18 cellular contexts compared by ENCODE assay signal in genomic region chr12:113420996-113421595, GRCh38. TPM values are rescaled to one million over a fixed set of nuclear protein-coding genes. Genes with fewer than 3 reads are reported as not detected.
DNase-seq lines count a peak whose midpoint lies in the region; ATAC-seq and TF ChIP-seq lines count a peak whose summit lies in the region.
"Had no signal": no experiment of that assay in that cellular context is flagged by ENCODE, and none has a peak within 500 bp of the region (broad histone marks: within the 10 kb centered on the region; RNA-seq: fewer than 3 reads in every experiment).

No MANE protein-coding gene starts in this region.

- no peak overlapping the region for H3K14ac ChIP-seq in mesenchymal stem cell (ENCODE audit: low read length in 2 of 2)

- H2BK120ac ChIP-seq in mesenchymal stem cell (ENCODE audit: low read depth, low read length): no peak overlapping the region

- no peaks in the 10 kb centered on the region for H3K9me3 Mint-ChIP-seq in central memory CD8-positive, alpha-beta T cell
- H3K9me3 Mint-ChIP-seq in natural killer cell treated with Interleukin-12 subunit alpha and Interleukin-12 subunit beta and Interleukin-15 and Interleukin-18, amount 100 ng/mL, for 72 hours: no peaks in the 10 kb centered on the region

- H3K27me3 Mint-ChIP-seq in central memory CD8-positive, alpha-beta T cell: peaks cover 28% of the 10 kb centered on the region
- peaks cover 0 to 8% of the 10 kb centered on the region in 2 donors for H3K27me3 Mint-ChIP-seq in natural killer cell treated with Interleukin-12 subunit alpha and Interleukin-12 subunit beta and Interleukin-15 and Interleukin-18, amount 100 ng/mL, for 72 hours

- H3K4me3 ChIP-seq in BE2C (ENCODE audit: low read depth, low read length) (no peak overlapping the region), OCI-LY3 (ENCODE audit: low read length) (peak overlapping the region; percentile 77; the same call in 1 of the 2 replicates), mesenchymal stem cell (ENCODE audit: insufficient read depth in 1 of 2, low read depth in 1 of 2, low read length in 2 of 2) (no peak overlapping the region), foreskin fibroblast (ENCODE audit: low read depth in 1 of 2, low read length in 2 of 2) (no peak overlapping the region)

- H4K20me1 ChIP-seq in OCI-LY3 (ENCODE audit: insufficient read depth, low read length): no peaks in the 10 kb centered on the region

- H3K9ac ChIP-seq in OCI-LY3 (ENCODE audit: low read length): no peak overlapping the region
- H3K9ac ChIP-seq in mesenchymal stem cell (ENCODE audit: low read length): no peak overlapping the region

- H3K4me2 ChIP-seq in OCI-LY3 (ENCODE audit: low read length) (peak overlapping the region; percentile 88; the same call in 1 of the 2 replicates), mesenchymal stem cell (ENCODE audit: low read length, poor library complexity, severe bottlenecking) (no peak overlapping the region)

- peak overlapping the region in 1 of 2 experiments; percentile 15 for H2BK12ac ChIP-seq in mesenchymal stem cell (ENCODE audit: low read length in 2 of 2)

- TF ChIP-seq CTCF in BE2C (IDR thresholded peaks at IDR 0.05; ENCODE audit: low read depth, low read length) (no peak), OCI-LY3 (IDR thresholded peaks at IDR 0.05; ENCODE audit: low read depth, low read length) (no peak), foreskin fibroblast (IDR thresholded peaks at IDR 0.05; ENCODE audit: low read depth, low read length) (no peak)

- no peaks in the 10 kb centered on the region for H3K9me3 ChIP-seq in BE2C
- no peaks in the 10 kb centered on the region for H3K9me3 ChIP-seq in OCI-LY3 (ENCODE audit: insufficient read depth, low read length)
- no peaks in the 10 kb centered on the region for H3K9me3 ChIP-seq in mesenchymal stem cell (ENCODE audit: control insufficient read depth, low read length)

- ATAC-seq in central memory CD8-positive, alpha-beta T cell (replicated peaks; ENCODE audit: extremely low read depth, poor library complexity, severe bottlenecking): no peak
- no peak for ATAC-seq in natural killer cell treated with Interleukin-12 subunit alpha and Interleukin-12 subunit beta and Interleukin-15 and Interleukin-18, amount 100 ng/mL, for 72 hours

- H3K79me1 ChIP-seq in mesenchymal stem cell (replicated peaks; ENCODE audit: low read length, poor library complexity, severe bottlenecking): peaks cover 12% of the 10 kb centered on the region

- no peak overlapping the region for H2BK15ac ChIP-seq in mesenchymal stem cell (ENCODE audit: low read depth, poor library complexity, severe bottlenecking)

- H3K4me1 ChIP-seq in BE2C (no peaks in the 10 kb centered on the region), OCI-LY3 (ENCODE audit: low read length) (peaks cover 41% of the 10 kb centered on the region), mesenchymal stem cell (ENCODE audit: control insufficient read depth, insufficient read depth, low read depth, low read length) (peaks cover 15% of the 10 kb centered on the region)

- WGBS in mesenchymal stem cell: 92% methylated on average over 2 of the region's 2 CpGs

- H3K4me3 Mint-ChIP-seq in central memory CD8-positive, alpha-beta T cell: peak overlapping the region; percentile 95
- H3K4me3 Mint-ChIP-seq in natural killer cell treated with Interleukin-12 subunit alpha and Interleukin-12 subunit beta and Interleukin-15 and Interleukin-18, amount 100 ng/mL, for 72 hours: no peak overlapping the region

- H3K27me3 ChIP-seq in BE2C (no peaks in the 10 kb centered on the region), OCI-LY3 (ENCODE audit: low read depth, low read length) (peaks cover 33% of the 10 kb centered on the region), mesenchymal stem cell (ENCODE audit: control insufficient read depth in 1 of 2, insufficient read depth in 1 of 2, low read length in 2 of 2) (no peaks in the 10 kb centered on the region)

- H3K27ac Mint-ChIP-seq in central memory CD8-positive, alpha-beta T cell (ENCODE audit: low read depth): no peak overlapping the region
- no peak overlapping the region for H3K27ac Mint-ChIP-seq in natural killer cell treated with Interleukin-12 subunit alpha and Interleukin-12 subunit beta and Interleukin-15 and Interleukin-18, amount 100 ng/mL, for 72 hours

- peaks cover 7% of the 10 kb centered on the region for H3K4me1 Mint-ChIP-seq in central memory CD8-positive, alpha-beta T cell
- peaks cover 6 to 7% of the 10 kb centered on the region in 2 donors for H3K4me1 Mint-ChIP-seq in natural killer cell treated with Interleukin-12 subunit alpha and Interleukin-12 subunit beta and Interleukin-15 and Interleukin-18, amount 100 ng/mL, for 72 hours (ENCODE audit: low read depth in 2 of 2)

- no peaks in the 10 kb centered on the region for H3K79me2 ChIP-seq in OCI-LY3 (ENCODE audit: low read length)

- H3K36me3 Mint-ChIP-seq in central memory CD8-positive, alpha-beta T cell (ENCODE audit: insufficient read depth): no peaks in the 10 kb centered on the region
- H3K36me3 Mint-ChIP-seq in natural killer cell treated with Interleukin-12 subunit alpha and Interleukin-12 subunit beta and Interleukin-15 and Interleukin-18, amount 100 ng/mL, for 72 hours: no peaks in the 10 kb centered on the region
- H3K36me3 Mint-ChIP-seq: CD4-positive, alpha-beta memory T cell had no signal

- H3K36me3 ChIP-seq in BE2C (no peaks in the 10 kb centered on the region), OCI-LY3 (replicated peaks; ENCODE audit: low read depth, low read length) (no peaks in the 10 kb centered on the region), mesenchymal stem cell (ENCODE audit: control insufficient read depth in 1 of 2, insufficient read depth in 2 of 2, low read depth in 1 of 2, low read length in 2 of 2) (peaks cover 0 to 2% of the 10 kb centered on the region in 2 experiments)

- no peak overlapping the region for H3K18ac ChIP-seq in mesenchymal stem cell (ENCODE audit: low read depth in 1 of 2, low read length in 2 of 2)

- peak; percentile 37 for DNase-seq in BE2C
- DNase-seq in central memory CD8-positive, alpha-beta T cell (ENCODE audit: low spot score in 2 of 2): no peak
- DNase-seq in mesenchymal stem cell: no peak
- DNase-seq in AG08395 (ENCODE audit: low spot score): no peak
- DNase-seq in activated effector memory CD4-positive, alpha-beta T cell treated with Interleukin-2 at 50 U/mL for 16 hours: no peak
- DNase-seq in foreskin fibroblast: no peak
- no peak for DNase-seq in natural killer cell treated with Interleukin-12 subunit alpha and Interleukin-12 subunit beta and Interleukin-15 and Interleukin-18, amount 100 ng/mL, for 72 hours (ENCODE audit: low spot score)
- DNase-seq: AML-193; CD4-positive, alpha-beta memory T cell; DMS79; NCI-H1092; NCI-H1694; NCI-H82; SIG-M5 had no signal

- H4K8ac ChIP-seq in mesenchymal stem cell (ENCODE audit: low read length): no peak overlapping the region

- peak overlapping the region; percentile 43 for H4K91ac ChIP-seq in mesenchymal stem cell (ENCODE audit: low read length)

- H3K27ac ChIP-seq in OCI-LY3 (ENCODE audit: low read length) (no peak overlapping the region), mesenchymal stem cell (ENCODE audit: low read length, poor library complexity, severe bottlenecking) (no peak overlapping the region)

- no peak overlapping the region for H2AK5ac ChIP-seq in mesenchymal stem cell (ENCODE audit: low read length, severe bottlenecking)

- H3K4ac ChIP-seq in mesenchymal stem cell (ENCODE audit: low read depth in 1 of 2, low read length in 2 of 2): no peak overlapping the region

- no peak overlapping the region for H2AFZ ChIP-seq in OCI-LY3 (ENCODE audit: low read depth, low read length)
- no peak overlapping the region for H2AFZ ChIP-seq in mesenchymal stem cell (ENCODE audit: low read depth, low read length)

- no peak overlapping the region for H2BK5ac ChIP-seq in mesenchymal stem cell (ENCODE audit: low read depth, low read length, poor library complexity, severe bottlenecking)

- no peak overlapping the region for H3K23ac ChIP-seq in mesenchymal stem cell (ENCODE audit: low read length in 2 of 2)

RNA-seq across cellular contexts. Expression of gene SDSL, which starts 1.1 kb away (rescaled TPM):
- polyA plus RNA-seq in BE2C (2012; ENCODE audit: insufficient read depth, insufficient read length, low read depth): 54.5 TPM
- 5.4 TPM for polyA plus RNA-seq in mesenchymal stem cell (2013, experiment 1 of 2)
- 4.6 TPM for polyA plus RNA-seq in mesenchymal stem cell (2013, experiment 2 of 2)
- total RNA-seq in natural killer cell treated with Interleukin-12 subunit alpha and Interleukin-12 subunit beta and Interleukin-15 and Interleukin-18, amount 100 ng/mL, for 72 hours: 1 to 10 TPM in 1 of 2 donors, under 1 TPM in 1; 0.76 to 2.6 TPM
- polyA plus RNA-seq: CD4-positive, alpha-beta memory T cell had no signal

RNA-seq across cellular contexts. Expression of gene SDS, which starts 17.4 kb away (rescaled TPM):
- 0.74 TPM for polyA plus RNA-seq in BE2C (2012; ENCODE audit: insufficient read depth, insufficient read length, low read depth)
- not detected for polyA plus RNA-seq in mesenchymal stem cell (2013, experiment 1 of 2)
- not detected for polyA plus RNA-seq in mesenchymal stem cell (2013, experiment 2 of 2)
- total RNA-seq in natural killer cell treated with Interleukin-12 subunit alpha and Interleukin-12 subunit beta and Interleukin-15 and Interleukin-18, amount 100 ng/mL, for 72 hours: not detected
- total RNA-seq: A673 had no signal
- polyA plus RNA-seq: CD4-positive, alpha-beta memory T cell; GM12878 had no signal

RNA-seq across cellular contexts. Expression of gene LHX5, which starts 50.6 kb away (rescaled TPM):
- polyA plus RNA-seq in BE2C (2012; ENCODE audit: insufficient read depth, insufficient read length, low read depth): not detected
- polyA plus RNA-seq in mesenchymal stem cell (2013, experiment 1 of 2): not detected
- not detected for polyA plus RNA-seq in mesenchymal stem cell (2013, experiment 2 of 2)
- total RNA-seq in natural killer cell treated with Interleukin-12 subunit alpha and Interleukin-12 subunit beta and Interleukin-15 and Interleukin-18, amount 100 ng/mL, for 72 hours: not detected
- total RNA-seq: A673; CD4-positive, alpha-beta memory T cell; G401; GM12878 had no signal
- polyA plus RNA-seq: CD4-positive, alpha-beta memory T cell had no signal
